In the genomic region with DNA sequence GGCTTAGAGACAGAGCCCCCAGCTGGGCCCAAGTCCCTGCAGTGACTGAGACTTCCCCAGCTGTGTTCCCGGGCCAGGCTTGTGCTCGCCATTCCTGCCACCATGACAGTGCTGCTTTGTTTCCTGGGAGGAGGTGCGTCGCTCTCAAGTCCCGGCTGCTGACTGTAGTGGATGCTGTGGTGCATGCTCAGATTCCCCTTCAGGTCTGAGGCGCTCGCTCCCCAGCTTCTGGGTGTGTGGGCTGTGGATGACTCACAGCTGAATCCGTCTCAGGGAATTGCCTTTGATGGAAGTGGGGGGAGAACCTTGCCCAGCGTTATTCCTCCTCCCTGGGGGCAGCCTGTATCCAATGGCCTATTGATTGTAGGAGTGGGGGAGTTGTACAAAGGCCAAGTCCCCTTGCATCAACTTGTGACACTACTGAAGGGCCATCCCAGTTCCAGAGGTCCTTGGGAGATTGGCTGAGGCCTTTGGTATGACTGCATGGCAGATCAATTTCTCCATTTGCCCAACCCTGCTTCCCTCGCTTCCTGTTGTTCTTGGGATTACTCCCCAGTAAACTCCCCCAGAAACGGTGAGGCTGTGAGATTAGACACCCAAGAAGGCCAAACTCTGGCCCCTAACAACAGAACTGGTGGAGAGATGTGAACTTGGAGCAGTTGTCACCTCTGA, we compare ENCODE assay signal across 14 cellular contexts. TPM values are rescaled to one million over a fixed set of nuclear protein-coding genes. Genes with fewer than 3 reads are reported as not detected.
DNase-seq lines count a peak whose midpoint lies in the region; TF ChIP-seq lines count a peak whose summit lies in the region.
"Had no signal": no experiment of that assay in that cellular context is flagged by ENCODE, and none has a peak within 500 bp of the region (broad histone marks: within the 10 kb centered on the region; RNA-seq: fewer than 3 reads in every experiment).

No MANE protein-coding gene starts in this region.

- H4K20me1 ChIP-seq in GM23248 (ENCODE audit: insufficient read depth) (no peaks in the 10 kb centered on the region), fibroblast of lung (ENCODE audit: control insufficient read depth, extremely low read depth, insufficient read depth, low read length) (no peaks in the 10 kb centered on the region)

- no peak for TF ChIP-seq POLR2A in sigmoid colon (IDR thresholded peaks at IDR 0.05)

- H3K4me3 ChIP-seq in GM23248 = no peak overlapping the region
- no peak overlapping the region for H3K4me3 ChIP-seq in fibroblast of lung (replicated peaks in 1 of 4; ENCODE audit: control extremely low read depth in 1 of 4, insufficient read depth in 1 of 4, low read depth in 3 of 4, low read length in 4 of 4)
- no peak overlapping the region for H3K4me3 ChIP-seq in neuronal stem cell (ENCODE audit: low read length in 2 of 2)
- no peak overlapping the region for H3K4me3 ChIP-seq in sigmoid colon
- H3K4me3 ChIP-seq: Peyer's patch, prostate gland had no signal

- no peak overlapping the region for H3K23ac ChIP-seq in neuronal stem cell (ENCODE audit: low read depth, low read length, poor library complexity)

- H3K9me3 ChIP-seq in GM23248 (ENCODE audit: low read depth) (no peaks in the 10 kb centered on the region), fibroblast of lung (ENCODE audit: control insufficient read depth, insufficient read depth, low read depth, low read length) (no peaks in the 10 kb centered on the region), neuronal stem cell (replicated peaks in 1 of 2; ENCODE audit: control insufficient read depth in 2 of 2, insufficient read depth in 1 of 2, low read depth in 1 of 2, low read length in 2 of 2) (peaks cover 0 to 2% of the 10 kb centered on the region in 2 donors), sigmoid colon (no peaks in the 10 kb centered on the region)
- H3K9me3 ChIP-seq: Peyer's patch, prostate gland had no signal

- DNase-seq in GM23248 (peak; percentile 85), RPMI7951 (ENCODE audit: low read depth) (peak; percentile 88), fibroblast of lung (ENCODE audit: low read depth in 2 of 2) (peak; percentile 32 to 92), neuronal stem cell (ENCODE audit: low spot score) (no peak), SIG-M5 (lab: John Stamatoyannopoulos, UW) (no peak), KBM-7 (no peak), GDM1 (lab: John Stamatoyannopoulos, UW) (no peak), sigmoid colon (no peak)
- DNase-seq: activated CD4-positive, CD25-positive, alpha-beta regulatory T cell; activated naive CD4-positive, alpha-beta T cell; NCI-H187 treated with DMSO at 0.1 percent for 48 hours; Peyer's patch; trophoblast cell had no signal

- no peak overlapping the region for H4K8ac ChIP-seq in neuronal stem cell (ENCODE audit: low read depth, low read length)

- H3K4me2 ChIP-seq in GM23248 (ENCODE audit: unreplicated experiment) = no peak overlapping the region
- H3K4me2 ChIP-seq in fibroblast of lung (ENCODE audit: extremely low read depth, insufficient read depth, low read length) = no peak overlapping the region
- no peak overlapping the region for H3K4me2 ChIP-seq in neuronal stem cell (ENCODE audit: insufficient read depth, low read length, poor library complexity, severe bottlenecking)

- no peak overlapping the region for H3K4ac ChIP-seq in neuronal stem cell (ENCODE audit: low read length)

- H4K91ac ChIP-seq in neuronal stem cell (ENCODE audit: low read depth, low read length, poor library complexity) = no peak overlapping the region

- no peaks in the 10 kb centered on the region for H3K79me2 ChIP-seq in GM23248 (ENCODE audit: insufficient read depth)
- no peaks in the 10 kb centered on the region for H3K79me2 ChIP-seq in fibroblast of lung (ENCODE audit: control insufficient read depth, insufficient read depth, low read length)

- H3K9me2 ChIP-seq in GM23248 (ENCODE audit: insufficient read depth) = no peaks in the 10 kb centered on the region

- no peak overlapping the region for H2BK120ac ChIP-seq in neuronal stem cell (ENCODE audit: low read depth, low read length)

- peaks cover 7% of the 10 kb centered on the region for H3K4me1 ChIP-seq in GM23248 (ENCODE audit: insufficient read depth)
- no peaks in the 10 kb centered on the region for H3K4me1 ChIP-seq in fibroblast of lung (ENCODE audit: control insufficient read depth, extremely low read depth, insufficient read depth, low read length)
- H3K4me1 ChIP-seq in neuronal stem cell (ENCODE audit: control insufficient read depth in 2 of 2, insufficient read depth in 1 of 2, low read depth in 1 of 2, low read length in 2 of 2) = peaks cover 12 to 20% of the 10 kb centered on the region in 2 donors
- H3K4me1 ChIP-seq in sigmoid colon = no peaks in the 10 kb centered on the region
- H3K4me1 ChIP-seq: Peyer's patch, prostate gland had no signal

- intact Hi-C loops in sigmoid colon (cut with DNase I) = no loop called here

- WGBS in GM23248 (ENCODE audit: low coverage in 1 of 2, low lambda C conversion rate in 2 of 2, missing lambda C conversion rate in 2 of 2), 2 experiments = 27% methylated on average over 11 of the region's 11 CpGs
- no CpG with 5 or more reads among the region's 11 CpGs for WGBS in neuronal stem cell (ENCODE audit: extremely low coverage in 2 of 2, insufficient read length in 2 of 2, insufficient replicate concordance in 1 of 2), 2 donors
- WGBS in sigmoid colon, 2 donors = 68 to 70% methylated on average over 11 of the region's 11 CpGs

- TF ChIP-seq EP300 in sigmoid colon (IDR thresholded peaks at IDR 0.05) = no peak

- H3K79me1 ChIP-seq in neuronal stem cell (ENCODE audit: low read depth, low read length) = no peaks in the 10 kb centered on the region

- no peak for TF ChIP-seq CTCF in fibroblast of lung (conservative IDR thresholded peaks at IDR 0.05 in 1 of 2, IDR thresholded peaks at IDR 0.05 in 1 of 2; ENCODE audit: low read depth in 1 of 2, low read length in 2 of 2)
- no peak for TF ChIP-seq CTCF in sigmoid colon (IDR thresholded peaks at IDR 0.05)

- no peak overlapping the region for H2AK5ac ChIP-seq in neuronal stem cell (ENCODE audit: low read depth, low read length)

- H3K27ac ChIP-seq in GM23248 (no peak overlapping the region), fibroblast of lung (ENCODE audit: insufficient read depth, low read length) (no peak overlapping the region), neuronal stem cell (replicated peaks; ENCODE audit: low read length) (peak overlapping the region; percentile 12), sigmoid colon (no peak overlapping the region)
- H3K27ac ChIP-seq: Peyer's patch, prostate gland had no signal

- H3K27me3 ChIP-seq in GM23248 (replicated peaks; ENCODE audit: insufficient read depth) = peaks cover 20% of the 10 kb centered on the region
- H3K27me3 ChIP-seq in fibroblast of lung (ENCODE audit: control insufficient read depth, insufficient read depth, low read length) = no peaks in the 10 kb centered on the region
- no peaks in the 10 kb centered on the region for H3K27me3 ChIP-seq in neuronal stem cell (ENCODE audit: control insufficient read depth in 3 of 3, insufficient read depth in 3 of 3, low read depth in 1 of 3, low read length in 3 of 3)
- peaks cover 0 to 14% (median 5%) of the 10 kb centered on the region in 3 donors for H3K27me3 ChIP-seq in sigmoid colon
- H3K27me3 ChIP-seq: Peyer's patch had no signal

- H2AFZ ChIP-seq in GM23248 = peak overlapping the region; percentile 56; the same call in 1 of the 2 replicates
- H2AFZ ChIP-seq in fibroblast of lung (ENCODE audit: low read length) = no peak overlapping the region
- peak overlapping the region; percentile 81 for H2AFZ ChIP-seq in neuronal stem cell (ENCODE audit: low read length)

- no peak overlapping the region for H3K14ac ChIP-seq in neuronal stem cell (ENCODE audit: low read length)

- H3K36me3 ChIP-seq in GM23248 (ENCODE audit: low read depth) (no peaks in the 10 kb centered on the region), fibroblast of lung (ENCODE audit: control insufficient read depth, insufficient read depth, low read length) (no peaks in the 10 kb centered on the region), neuronal stem cell (replicated peaks in 1 of 2; ENCODE audit: control insufficient read depth in 2 of 2, insufficient read depth in 2 of 2, low read length in 2 of 2) (peaks cover 0 to 3% of the 10 kb centered on the region in 2 donors), sigmoid colon (no peaks in the 10 kb centered on the region)
- H3K36me3 ChIP-seq: Peyer's patch, prostate gland had no signal

- in situ Hi-C loops in GM23248 (cut with MboI) = no loop called here
- in situ Hi-C loops in KBM-7 (cut with MboI; ENCODE audit: low pct_unique_long_range_greater_than_20kb, low sequenced_read_pairs) = no loop called here

- H3F3A ChIP-seq in GM23248 (ENCODE audit: insufficient read depth) = no peaks in the 10 kb centered on the region

- H3K9ac ChIP-seq in GM23248 (no peak overlapping the region), fibroblast of lung (ENCODE audit: insufficient read depth, low read length) (no peak overlapping the region), neuronal stem cell (ENCODE audit: low read depth, low read length, poor library complexity) (no peak overlapping the region)

- H3K18ac ChIP-seq in neuronal stem cell (ENCODE audit: low read length) = peak overlapping the region; percentile 50

- no peak overlapping the region for H2BK5ac ChIP-seq in neuronal stem cell (ENCODE audit: low read length)

- H2BK15ac ChIP-seq in neuronal stem cell (ENCODE audit: low read length) = peak overlapping the region; percentile 65

- H2BK12ac ChIP-seq in neuronal stem cell (ENCODE audit: low read length) = no peak overlapping the region

RNA-seq across cellular contexts. Expression of gene POU3F1, which starts 17.8 kb away (rescaled TPM):
- not detected in 2 replicates for total RNA-seq in GM23248 (2014; rRNA removed; shearing (Covaris generic))
- polyA plus RNA-seq in GM23248 (2016; fragmentation: Nextera tagmentation; extraction: Ambion mirVana) = not detected in 2 replicates
- not detected in 2 replicates for total RNA-seq in RPMI7951 (2014; rRNA removed; shearing (Covaris generic))
- total RNA-seq in fibroblast of lung = under 0.01 TPM in 1 of 2 replicates, not detected in the other
- not detected in 2 replicates for polyA plus RNA-seq in fibroblast of lung
- not detected in 2 replicates for polyA plus RNA-seq in fibroblast of lung (2012)
- polyA minus RNA-seq in fibroblast of lung (ENCODE audit: low replicate concordance) = not detected in 2 replicates
- 34.6 TPM for polyA plus RNA-seq in neuronal stem cell (2013, experiment 1 of 2)
- polyA plus RNA-seq in neuronal stem cell (2013, experiment 2 of 2) = 34.4 TPM
- not detected for total RNA-seq in sigmoid colon
- under 1 TPM in 1 of 3 donors, not detected in 2; 0.09 TPM for polyA plus RNA-seq in sigmoid colon
- total RNA-seq: Peyer's patch had no signal

RNA-seq across cellular contexts. Expression of gene UTP11, which starts 51.8 kb away (rescaled TPM):
- total RNA-seq in GM23248 (2014; rRNA removed; shearing (Covaris generic)) = 25.8 and 37.1 TPM in 2 replicates
- 51.0 and 54.3 TPM in 2 replicates for polyA plus RNA-seq in GM23248 (2016; fragmentation: Nextera tagmentation; extraction: Ambion mirVana)
- 63.1 and 72.9 TPM in 2 replicates for total RNA-seq in RPMI7951 (2014; rRNA removed; shearing (Covaris generic))
- total RNA-seq in fibroblast of lung = 34.8 and 39.5 TPM in 2 replicates
- 56.5 and 63.7 TPM in 2 replicates for polyA plus RNA-seq in fibroblast of lung
- 57.6 and 60.0 TPM in 2 replicates for polyA plus RNA-seq in fibroblast of lung (2012)
- 2.5 and 9.0 TPM in 2 replicates for polyA minus RNA-seq in fibroblast of lung (ENCODE audit: low replicate concordance)
- 52.4 TPM for polyA plus RNA-seq in neuronal stem cell (2013, experiment 1 of 2)
- polyA plus RNA-seq in neuronal stem cell (2013, experiment 2 of 2) = 53.8 TPM
- 10 to 100 TPM; 54.8 to 76.5 (median 66.9) TPM for total RNA-seq in sigmoid colon
- 10 to 100 TPM; 14.4 to 28.5 (median 15.0) TPM for polyA plus RNA-seq in sigmoid colon

RNA-seq across cellular contexts. Expression of gene FHL3, which starts 59.1 kb away (rescaled TPM):
- total RNA-seq in GM23248 (2014; rRNA removed; shearing (Covaris generic)) = 26.9 and 31.7 TPM in 2 replicates
- polyA plus RNA-seq in GM23248 (2016; fragmentation: Nextera tagmentation; extraction: Ambion mirVana) = 44.4 and 48.0 TPM in 2 replicates
- total RNA-seq in RPMI7951 (2014; rRNA removed; shearing (Covaris generic)) = 14.3 and 23.9 TPM in 2 replicates
- total RNA-seq in fibroblast of lung = 13.9 and 14.4 TPM in 2 replicates
- polyA plus RNA-seq in fibroblast of lung = 14.7 and 25.0 TPM in 2 replicates
- 44.6 and 64.8 TPM in 2 replicates for polyA plus RNA-seq in fibroblast of lung (2012)
- polyA minus RNA-seq in fibroblast of lung (ENCODE audit: low replicate concordance) = 129 and 132 TPM in 2 replicates
- 26.5 TPM for polyA plus RNA-seq in neuronal stem cell (2013, experiment 1 of 2)
- 25.9 TPM for polyA plus RNA-seq in neuronal stem cell (2013, experiment 2 of 2)
- total RNA-seq in sigmoid colon = 10 to 100 TPM; 38.9 to 76.4 (median 46.6) TPM
- polyA plus RNA-seq in sigmoid colon = 10 to 100 TPM in 1 of 3 donors, 1 to 10 TPM in 2; 2.5 to 13.4 (median 9.0) TPM

Comparison
In these comparisons a context has a peak if more than half of its experiments do, and no peak if none do; other contexts are left out.
1. DNase-seq: peak in GM23248 (single experiment), RPMI7951 (single experiment) and fibroblast of lung (2 of 2); none in neuronal stem cell (single experiment), SIG-M5 (single experiment), KBM-7 (single experiment), GDM1 (single experiment) and sigmoid colon (single experiment).